8 cellular contexts compared by ENCODE assay signal in genomic region chr9:121972501-121972981, GRCh38.
DNase-seq lines count a peak whose midpoint lies in the region; ATAC-seq, FAIRE-seq and TF ChIP-seq lines count a peak whose summit lies in the region.

No MANE protein-coding gene starts in this region.

- CTCF ChIA-PET in PC-3 (lab: Charles Lee) = no interaction called here

- no peak for FAIRE-seq in GM12891 (lab: Jason Lieb, UNC)

- no peaks in the 10 kb centered on the region for H3K9me3 Mint-ChIP-seq in HFFc6

- H3F3A ChIP-seq in DOHH2 (ENCODE audit: control insufficient read depth, insufficient read depth) = no peaks in the 10 kb centered on the region
- peaks cover 5% of the 10 kb centered on the region for H3F3A ChIP-seq in PC-3 (ENCODE audit: low read length, unreplicated experiment)

- TF ChIP-seq POLR2A in suprapubic skin (IDR thresholded peaks at IDR 0.05) = no peak
- TF ChIP-seq POLR2A in GM12891 (IDR thresholded peaks at IDR 0.05; ENCODE audit: low read depth, low read length) = no peak
- TF ChIP-seq POLR2A in heart left ventricle (IDR thresholded peaks at IDR 0.05) = no peak

- POLR2A ChIA-PET in PC-3 (lab: Charles Lee; ENCODE audit: unreplicated experiment) = interaction anchor here (0.6 kb wide), 1 partner anchor 863 kb away, joined by 3 read pairs; no protein-coding TSS in a partner anchor

- H3K4me2 ChIP-seq in DOHH2 (ENCODE audit: low read length) (peak overlapping the region; percentile 61), PC-3 (ENCODE audit: low read length) (peak overlapping the region; percentile 88)

- H3K27ac Mint-ChIP-seq in HFFc6 = peak overlapping the region; percentile 91

- H3K4me1 Mint-ChIP-seq in HFFc6 (ENCODE audit: low read depth) = peaks cover 64% of the 10 kb centered on the region

- ATAC-seq in PC-3 = peak; percentile 90
- no peak for ATAC-seq in heart left ventricle

- H3K9me3 ChIP-seq in DOHH2 (ENCODE audit: control insufficient read depth, insufficient read depth, low read length) = no peaks in the 10 kb centered on the region
- no peaks in the 10 kb centered on the region for H3K9me3 ChIP-seq in PC-3 (ENCODE audit: low read length)
- H3K9me3 ChIP-seq in suprapubic skin = no peaks in the 10 kb centered on the region
- no peaks in the 10 kb centered on the region for H3K9me3 ChIP-seq in heart left ventricle

- DNase-seq in HFFc6 = peak; percentile 92
- DNase-seq in PC-3 = peak; percentile 97
- peak; percentile 72 for DNase-seq in kidney epithelial cell (ENCODE audit: low read depth)
- no peak for DNase-seq in suprapubic skin (ENCODE audit: low spot score in 2 of 2)
- DNase-seq in GM12891 (ENCODE audit: insufficient read length, low spot score) = no peak
- DNase-seq in effector CD4-positive, alpha-beta T cell = no peak
- DNase-seq in heart left ventricle = no peak

- H3K4me3 ChIP-seq in DOHH2 (ENCODE audit: low read length) = peak overlapping the region; percentile 14
- H3K4me3 ChIP-seq in PC-3 (ENCODE audit: low read length) = no peak overlapping the region
- H3K4me3 ChIP-seq in kidney epithelial cell (ENCODE audit: low read depth, low read length) = no peak overlapping the region
- H3K4me3 ChIP-seq in suprapubic skin = no peak overlapping the region
- no peak overlapping the region for H3K4me3 ChIP-seq in heart left ventricle

- H3K27ac ChIP-seq in DOHH2 (ENCODE audit: low read depth, low read length) (no peak overlapping the region), PC-3 (ENCODE audit: low read length) (peak overlapping the region; percentile 90), suprapubic skin (no peak overlapping the region), heart left ventricle (no peak overlapping the region)

- H3K27me3 ChIP-seq in DOHH2 (ENCODE audit: control insufficient read depth, low read length) = no peaks in the 10 kb centered on the region
- H3K27me3 ChIP-seq in PC-3 (ENCODE audit: low read length) = no peaks in the 10 kb centered on the region
- no peaks in the 10 kb centered on the region for H3K27me3 ChIP-seq in kidney epithelial cell (ENCODE audit: control insufficient read depth, insufficient read depth, low read length)
- H3K27me3 ChIP-seq in suprapubic skin = no peaks in the 10 kb centered on the region
- H3K27me3 ChIP-seq in heart left ventricle = no peaks in the 10 kb centered on the region

- H3K79me2 ChIP-seq in DOHH2 (ENCODE audit: control insufficient read depth, low read length) (no peaks in the 10 kb centered on the region), PC-3 (ENCODE audit: low read length) (no peaks in the 10 kb centered on the region)

- intact Hi-C loops in PC-3 (cut with micrococcal nuclease) (no loop called here), heart left ventricle (cut with DNase I) (no loop called here)

- TF ChIP-seq CTCF in DOHH2 (IDR thresholded peaks at IDR 0.05; ENCODE audit: low read depth, low read length, poor library complexity, severe bottlenecking) (no peak), HFFc6 (IDR thresholded peaks at IDR 0.05) (no peak), PC-3 (conservative IDR thresholded peaks at IDR 0.05; ENCODE audit: low read depth, low read length) (no peak), kidney epithelial cell (IDR thresholded peaks at IDR 0.05; ENCODE audit: insufficient read depth, low read length, poor library complexity, severe bottlenecking) (no peak), suprapubic skin (IDR thresholded peaks at IDR 0.05) (no peak), heart left ventricle (IDR thresholded peaks at IDR 0.05) (no peak)

- 53% methylated on average over 7 of the region's 7 CpGs for WGBS in suprapubic skin
- WGBS in heart left ventricle, 4 donors = 91 to 97% (median 95%) methylated on average over 7 of the region's 7 CpGs

- peak overlapping the region; percentile 71 for H3K9ac ChIP-seq in PC-3 (ENCODE audit: low read length)

- no peaks in the 10 kb centered on the region for H4K20me1 ChIP-seq in DOHH2 (ENCODE audit: control insufficient read depth, insufficient read depth, low read depth, low read length)
- H4K20me1 ChIP-seq in PC-3 (ENCODE audit: low read length) = no peaks in the 10 kb centered on the region

- H2AFZ ChIP-seq in PC-3 (ENCODE audit: low read length) = no peak overlapping the region

- no peak for TF ChIP-seq EP300 in suprapubic skin (IDR thresholded peaks at IDR 0.05)

- H3K9me2 ChIP-seq in DOHH2 (replicated peaks; ENCODE audit: control insufficient read depth, low read length) (no peaks in the 10 kb centered on the region), PC-3 (replicated peaks; ENCODE audit: low read length) (no peaks in the 10 kb centered on the region)

- BruUV-seq in PC-3 (replicated peaks; lab: Mats Ljungman, UMichigan) = no TSS peak

- H3K36me3 Mint-ChIP-seq in HFFc6 (ENCODE audit: low read depth) = peaks cover 6% of the 10 kb centered on the region; the same call in 1 of the 2 replicates

- H3K4me1 ChIP-seq in DOHH2 (ENCODE audit: control insufficient read depth, low read length) (peaks cover 38% of the 10 kb centered on the region), PC-3 (ENCODE audit: insufficient read depth, low read length) (peaks cover 43% of the 10 kb centered on the region), suprapubic skin (peaks cover 3% of the 10 kb centered on the region), heart left ventricle (no peaks in the 10 kb centered on the region)

- peak overlapping the region; percentile 44; the same call in 1 of the 2 replicates for H3K4me3 Mint-ChIP-seq in HFFc6

- H3K36me3 ChIP-seq in DOHH2 (ENCODE audit: control insufficient read depth, low read length) (no peaks in the 10 kb centered on the region; the same call in 1 of the 2 replicates), PC-3 (ENCODE audit: low read depth, low read length) (no peaks in the 10 kb centered on the region), kidney epithelial cell (ENCODE audit: control insufficient read depth, insufficient read depth, low read length) (no peaks in the 10 kb centered on the region), suprapubic skin (no peaks in the 10 kb centered on the region), heart left ventricle (peaks cover 0 to 4% (median 0%) of the 10 kb centered on the region in 9 donors)

- no peaks in the 10 kb centered on the region; the same call in 1 of the 2 replicates for H3K27me3 Mint-ChIP-seq in HFFc6 (ENCODE audit: insufficient read depth)

TF ChIP-seq in GM12891, 5 proteins besides CTCF, POLR2A, EP300 and RAD21:
- TF ChIP-seq POLR2AphosphoS5 (IDR thresholded peaks at IDR 0.05; ENCODE audit: low read depth, low read length) (no peak), SPI1 (IDR thresholded peaks at IDR 0.05; ENCODE audit: low read depth, low read length) (no peak), PAX5 (IDR thresholded peaks at IDR 0.05; ENCODE audit: insufficient read depth, low read length, severe bottlenecking) (no peak), POU2F2 (IDR thresholded peaks at IDR 0.05; ENCODE audit: low read depth, low read length) (no peak), TAF1 (IDR thresholded peaks at IDR 0.05; ENCODE audit: low read depth, low read length) (no peak)
TF ChIP-seq in GM12891: peak in this region for 0.

Comparison
In these comparisons a context has a peak if more than half of its experiments do, and no peak if none do; other contexts are left out.
1. DNase-seq: peak in HFFc6 (single experiment), PC-3 (single experiment) and kidney epithelial cell (single experiment); none in suprapubic skin (0 of 2), GM12891 (single experiment), effector CD4-positive, alpha-beta T cell (single experiment) and heart left ventricle (0 of 5).